ENCODE assay signal across 1 cellular context in the genomic region with DNA sequence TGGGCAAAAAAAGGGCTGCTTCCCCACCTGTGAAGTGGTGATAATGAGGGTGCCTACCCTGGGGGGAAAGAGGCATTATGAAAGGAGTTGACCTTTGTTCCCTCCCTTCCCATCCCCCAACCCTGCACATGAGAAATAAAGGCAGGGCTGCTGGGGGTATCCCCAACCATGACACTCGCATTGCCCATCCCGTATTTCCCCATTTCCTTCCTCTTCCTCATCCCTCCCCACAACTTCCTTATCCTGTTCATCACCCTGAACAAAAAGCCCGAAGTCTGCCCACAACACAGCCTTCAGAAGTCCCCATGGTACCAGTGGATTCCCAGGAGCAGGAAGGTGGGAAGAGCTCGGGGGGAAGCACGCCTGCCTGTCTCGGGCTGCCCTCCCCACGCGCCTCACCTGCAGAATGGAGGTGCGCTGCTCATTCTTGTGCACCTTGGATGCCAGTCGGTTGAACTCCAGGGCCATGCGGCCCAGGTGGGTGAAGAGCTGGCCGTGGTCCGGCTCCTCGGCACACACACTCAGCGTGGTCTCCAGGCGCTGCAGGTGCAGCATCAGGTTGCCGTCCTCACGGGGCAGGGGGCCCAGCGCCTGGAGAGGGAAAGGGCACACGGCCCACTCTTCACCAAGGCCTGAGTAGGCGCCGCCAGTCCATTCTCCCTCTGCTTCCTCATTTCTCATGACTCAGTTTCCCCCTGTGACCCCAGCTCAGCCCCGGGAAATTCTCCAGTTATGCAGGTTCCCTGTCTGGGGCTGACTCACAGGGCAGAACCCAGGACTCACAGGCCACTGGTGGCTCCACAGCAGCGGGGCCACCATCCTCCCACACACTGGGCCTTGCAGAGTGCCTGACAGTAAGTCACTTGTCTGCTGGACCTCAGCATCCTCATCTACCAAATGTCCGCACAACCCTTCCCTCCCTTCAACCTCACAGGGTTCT.
TF ChIP-seq lines count a peak whose summit lies in the region.

No MANE protein-coding gene starts in this region.

TF ChIP-seq in IMR-90, 13 proteins besides CTCF, POLR2A, EP300 and RAD21:
- TF ChIP-seq RFX5 (IDR thresholded peaks at IDR 0.05; ENCODE audit: low read depth, low read length) (no peak), MAZ (IDR thresholded peaks at IDR 0.05; ENCODE audit: borderline replicate concordance, low read depth, low read length) (no peak), MAFK (IDR thresholded peaks at IDR 0.05; ENCODE audit: low read depth, low read length) (no peak), RCOR1 (IDR thresholded peaks at IDR 0.05; ENCODE audit: insufficient replicate concordance, low read length) (no peak), MXI1 (IDR thresholded peaks at IDR 0.05; ENCODE audit: borderline replicate concordance, low read depth, low read length) (no peak), BHLHE40 (IDR thresholded peaks at IDR 0.05; ENCODE audit: low read depth, low read length) (no peak), CEBPB (IDR thresholded peaks at IDR 0.05; ENCODE audit: low read depth, low read length) (no peak), SMC3 (IDR thresholded peaks at IDR 0.05; ENCODE audit: low read depth, low read length) (no peak), NFE2L2 (IDR thresholded peaks at IDR 0.05; ENCODE audit: low read depth, low read length) (no peak)
- TF ChIP-seq, protein P1, sequence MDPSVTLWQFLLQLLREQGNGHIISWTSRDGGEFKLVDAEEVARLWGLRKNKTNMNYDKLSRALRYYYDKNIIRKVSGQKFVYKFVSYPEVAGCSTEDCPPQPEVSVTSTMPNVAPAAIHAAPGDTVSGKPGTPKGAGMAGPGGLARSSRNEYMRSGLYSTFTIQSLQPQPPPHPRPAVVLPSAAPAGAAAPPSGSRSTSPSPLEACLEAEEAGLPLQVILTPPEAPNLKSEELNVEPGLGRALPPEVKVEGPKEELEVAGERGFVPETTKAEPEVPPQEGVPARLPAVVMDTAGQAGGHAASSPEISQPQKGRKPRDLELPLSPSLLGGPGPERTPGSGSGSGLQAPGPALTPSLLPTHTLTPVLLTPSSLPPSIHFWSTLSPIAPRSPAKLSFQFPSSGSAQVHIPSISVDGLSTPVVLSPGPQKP (IDR thresholded peaks at IDR 0.05; ENCODE audit: borderline replicate concordance, low read depth, low read length): no peak
